In genomic region chr10:97401455-97401919, GRCh38 we compare ENCODE assay signal across 8 cellular contexts. TPM values are rescaled to one million over a fixed set of nuclear protein-coding genes. Genes with fewer than 3 reads are reported as not detected.
DNase-seq lines count a peak whose midpoint lies in the region; ATAC-seq lines count a peak whose summit lies in the region.

No MANE protein-coding gene starts in this region.

- peak overlapping the region; percentile 94 for H3K4me3 Mint-ChIP-seq in central memory CD8-positive, alpha-beta T cell
- peak overlapping the region; percentile 91 to 97 (median 96) for H3K4me3 Mint-ChIP-seq in naive B cell

- H3K4me1 Mint-ChIP-seq in central memory CD8-positive, alpha-beta T cell, result peaks cover 8% of the 10 kb centered on the region
- peaks cover 10 to 24% (median 24%) of the 10 kb centered on the region in 3 donors for H3K4me1 Mint-ChIP-seq in naive B cell

- no peak for DNase-seq in Jurkat, Clone E6-1 (ENCODE audit: low read depth, low spot score)
- no peak for DNase-seq in central memory CD8-positive, alpha-beta T cell (ENCODE audit: low spot score in 2 of 2)
- no peak for DNase-seq in naive B cell

- peak overlapping the region; percentile 78 for H3K27ac ChIP-seq in ACC112 (ENCODE audit: low read depth, low read length)

- peaks cover 7% of the 10 kb centered on the region for H3K79me2 ChIP-seq in ACC112 (ENCODE audit: control insufficient read depth, insufficient read depth, low read length, unreplicated experiment)

- H3K4me3 ChIP-seq in ACC112 (ENCODE audit: low read depth, low read length), result peak overlapping the region; percentile 84
- H3K4me3 ChIP-seq in Jurkat, Clone E6-1 (ENCODE audit: low read length), result peak overlapping the region; percentile 88

- H3K4me1 ChIP-seq in ACC112 (ENCODE audit: control insufficient read depth, insufficient read depth, low read length, unreplicated experiment), result peaks cover 4% of the 10 kb centered on the region

- no peaks in the 10 kb centered on the region for H3K27me3 Mint-ChIP-seq in central memory CD8-positive, alpha-beta T cell
- H3K27me3 Mint-ChIP-seq in naive B cell, result no peaks in the 10 kb centered on the region

- no peaks in the 10 kb centered on the region for H3K9me3 Mint-ChIP-seq in central memory CD8-positive, alpha-beta T cell
- H3K9me3 Mint-ChIP-seq in naive B cell, result no peaks in the 10 kb centered on the region

- H2AFZ ChIP-seq in ACC112 (ENCODE audit: low read length, unreplicated experiment), result no peak overlapping the region

- no peaks in the 10 kb centered on the region for H3K27me3 ChIP-seq in ACC112 (ENCODE audit: insufficient read depth, low read length)

- peaks cover 14% of the 10 kb centered on the region for H3K36me3 Mint-ChIP-seq in central memory CD8-positive, alpha-beta T cell (ENCODE audit: insufficient read depth)
- no peaks in the 10 kb centered on the region for H3K36me3 Mint-ChIP-seq in naive B cell

- no peak for ATAC-seq in central memory CD8-positive, alpha-beta T cell (replicated peaks; ENCODE audit: extremely low read depth, poor library complexity, severe bottlenecking)
- ATAC-seq in naive B cell (ENCODE audit: low read depth in 2 of 2) (no peak), HG02885 (IDR thresholded peaks at IDR 0.05; ENCODE audit: poor library complexity, unreplicated experiment) (no peak), HG03460 (IDR thresholded peaks at IDR 0.05; ENCODE audit: unreplicated experiment) (no peak), GM21717 (IDR thresholded peaks at IDR 0.05; ENCODE audit: unreplicated experiment) (no peak), GM18870 (IDR thresholded peaks at IDR 0.05; ENCODE audit: unreplicated experiment) (no peak)

- no peaks in the 10 kb centered on the region for H3K36me3 ChIP-seq in ACC112 (ENCODE audit: insufficient read depth, low read length)

- peak overlapping the region; percentile 89 for H3K27ac Mint-ChIP-seq in central memory CD8-positive, alpha-beta T cell (ENCODE audit: low read depth)
- H3K27ac Mint-ChIP-seq in naive B cell, result peak overlapping the region; percentile 93 to 100 (median 98)

RNA-seq across cellular contexts. Expression of gene RRP12, which starts 0.3 kb away (rescaled TPM):
- 29.6 TPM for polyA plus RNA-seq in Jurkat, Clone E6-1 (2012; ENCODE audit: insufficient read depth, insufficient read length)
- 10 to 100 TPM in 5 of 6 donors, 1 to 10 TPM in 1; 8.1 to 20.8 (median 15.7) TPM for polyA plus RNA-seq in naive B cell (ENCODE audit: low read depth in 6 of 6)

RNA-seq across cellular contexts. Expression of gene PGAM1, which starts 24.5 kb away (rescaled TPM):
- polyA plus RNA-seq in Jurkat, Clone E6-1 (2012; ENCODE audit: insufficient read depth, insufficient read length), result 551 TPM
- 100 to 1,000 TPM; 177 to 263 (median 203) TPM for polyA plus RNA-seq in naive B cell (ENCODE audit: low read depth in 6 of 6)

RNA-seq across cellular contexts. Expression of gene EXOSC1, which starts 44.3 kb away (rescaled TPM):
- polyA plus RNA-seq in Jurkat, Clone E6-1 (2012; ENCODE audit: insufficient read depth, insufficient read length), result 118 TPM
- polyA plus RNA-seq in naive B cell (ENCODE audit: low read depth in 6 of 6), result 10 to 100 TPM; 47.3 to 72.0 (median 65.8) TPM

RNA-seq across cellular contexts. Expression of gene ZDHHC16, which starts 44.5 kb away (rescaled TPM):
- polyA plus RNA-seq in Jurkat, Clone E6-1 (2012; ENCODE audit: insufficient read depth, insufficient read length), result 47.1 TPM
- 10 to 100 TPM; 23.2 to 57.2 (median 29.5) TPM for polyA plus RNA-seq in naive B cell (ENCODE audit: low read depth in 6 of 6)
